ENCODE assay signal across 2 cellular contexts in genomic region chr1:2470290-2471158, GRCh38.
TF ChIP-seq lines count a peak whose summit lies in the region.

No MANE protein-coding gene starts in this region.

TF ChIP-seq in HEK293, 187 proteins besides CTCF, POLR2A, EP300 and RAD21:
- peak; percentile 65 for TF ChIP-seq ZIC2 (tag by site-specific recombination; IDR thresholded peaks at IDR 0.05)
- peak; percentile 47 for TF ChIP-seq GLIS1 (tag by site-specific recombination; IDR thresholded peaks at IDR 0.05)
- peak; percentile 45 for TF ChIP-seq PATZ1 (tag by site-specific recombination; IDR thresholded peaks at IDR 0.05)
- peak; percentile 39; the same call in 1 of the 2 replicates for TF ChIP-seq ZNF600 (tag by site-specific recombination; IDR thresholded peaks at IDR 0.05)
- TF ChIP-seq ZNF391 (tag by site-specific recombination; IDR thresholded peaks at IDR 0.05; ENCODE audit: borderline replicate concordance, low read depth) = no peak

TF ChIP-seq in H1, 55 proteins besides CTCF, POLR2A, EP300 and RAD21:
- TF ChIP-seq ASH2L (IDR thresholded peaks at IDR 0.05; ENCODE audit: low read length) (no peak), SAP30 (IDR thresholded peaks at IDR 0.05; ENCODE audit: insufficient read depth, insufficient replicate concordance, low read length) (no peak), PHF8 (conservative IDR thresholded peaks at IDR 0.05; ENCODE audit: low read depth, low read length) (no peak), POLR2AphosphoS5 (IDR thresholded peaks at IDR 0.05; ENCODE audit: low read depth, low read length) (no peak), GABPA (IDR thresholded peaks at IDR 0.05; ENCODE audit: borderline replicate concordance, insufficient read depth, low read length) (no peak), KDM4A (IDR thresholded peaks at IDR 0.05; ENCODE audit: low read depth, low read length, severe bottlenecking) (no peak), ATF2 (IDR thresholded peaks at IDR 0.05; ENCODE audit: low read length) (no peak), SRF (IDR thresholded peaks at IDR 0.05; ENCODE audit: low read depth, low read length) (no peak), CBX8 (IDR thresholded peaks at IDR 0.05; ENCODE audit: borderline replicate concordance, low read depth, low read length) (no peak), HDAC2 (IDR thresholded peaks at IDR 0.05; ENCODE audit: borderline replicate concordance in 1 of 2, low read depth in 2 of 2, low read length in 2 of 2) (no peak)
